ENCODE assay signal across 18 cellular contexts in the genomic region with DNA sequence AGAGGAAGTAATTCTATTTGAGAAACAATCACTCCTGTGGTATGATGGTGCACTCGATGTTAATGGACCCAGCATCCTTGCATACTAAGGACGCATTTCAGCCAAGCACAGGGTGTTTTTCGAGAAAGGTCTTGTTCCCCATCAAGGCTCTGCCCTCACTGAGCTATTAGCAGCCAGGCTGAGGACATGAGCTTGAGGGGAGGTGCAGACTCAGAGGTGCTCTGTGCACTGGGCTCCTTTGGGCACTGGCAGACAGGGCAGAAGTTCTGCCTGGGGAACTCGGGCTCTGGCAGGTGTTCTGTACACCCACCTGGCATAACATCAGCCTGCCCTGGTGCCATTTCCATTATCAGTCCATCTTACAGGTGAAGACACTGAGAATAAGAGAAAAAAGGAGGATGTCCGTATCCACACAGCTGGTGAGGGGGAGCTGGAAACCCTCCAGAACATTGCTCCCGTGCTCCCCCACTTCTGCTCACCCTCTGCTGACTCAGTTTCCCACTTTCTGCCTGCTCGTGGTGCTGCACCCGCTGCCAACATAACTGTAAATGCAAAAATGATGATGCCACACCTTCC.
"Had no signal": no experiment of that assay in that cellular context is flagged by ENCODE, and none has a peak within 500 bp of the region (broad histone marks: within the 10 kb centered on the region; RNA-seq: fewer than 3 reads in every experiment).

No MANE protein-coding gene starts in this region.

- H3K36me3 ChIP-seq: esophagus squamous epithelium, transverse colon, uterus had no signal

- H3K27me3 ChIP-seq: esophagus squamous epithelium, transverse colon, uterus had no signal

- H3K4me3 ChIP-seq: esophagus squamous epithelium, psoas muscle, transverse colon, uterus had no signal

- ATAC-seq: naive thymus-derived CD4-positive, alpha-beta T cell; psoas muscle; T-helper 17 cell had no signal

- DNase-seq: activated CD4-positive, alpha-beta T cell treated with anti-CD3 and anti-CD28 coated beads, Interleukin-2, amount 50 U/mL, for 1 hour; activated effector memory CD4-positive, alpha-beta T cell treated with Interleukin-2 at 50 U/mL for 16 hours; activated naive CD4-positive, alpha-beta T cell treated with Interleukin-2 at 50 U/mL for 16 hours; anterior cingulate cortex; dermis blood vessel endothelial cell; effector CD4-positive, alpha-beta T cell; esophagus squamous epithelium; foreskin melanocyte; midbrain; stimulated activated CD4-positive, alpha-beta T cell treated with anti-CD3 and anti-CD28 coated beads, Interleukin-15, amount 100 ng/mL, for 24 hours; stimulated activated naive CD4-positive, alpha-beta T cell; T1000 had no signal

- H3K9me3 ChIP-seq: esophagus squamous epithelium, psoas muscle, transverse colon, uterus had no signal

- H3K27ac ChIP-seq: esophagus squamous epithelium, parathyroid adenoma, psoas muscle, transverse colon, uterus had no signal

- H3K4me1 ChIP-seq: parathyroid adenoma, psoas muscle, transverse colon, uterus had no signal
